Comparison of ENCODE assay signal across 8 cellular contexts in genomic region chr21:44940116-44940631, GRCh38. TPM values are rescaled to one million over a fixed set of nuclear protein-coding genes. Genes with fewer than 3 reads are reported as not detected.
DNase-seq lines count a peak whose midpoint lies in the region; ATAC-seq and TF ChIP-seq lines count a peak whose summit lies in the region.

No MANE protein-coding gene starts in this region.

- TF ChIP-seq CTCF in activated B cell treated with CpG ODN at 0.5 μM for 24 hours (IDR thresholded peaks at IDR 0.05) (no peak), left ventricle myocardium inferior (IDR thresholded peaks at IDR 0.05; ENCODE audit: borderline replicate concordance) (no peak)

- H3K9ac ChIP-seq in skeletal muscle tissue (ENCODE audit: low read depth in 1 of 3, low read length in 3 of 3) = peak overlapping the region; percentile 83 to 89 (median 86)

- H3K27ac ChIP-seq in left ventricle myocardium inferior (replicated peaks) (peak overlapping the region; percentile 92), skeletal muscle tissue (ENCODE audit: low read depth, low read length) (no peak overlapping the region)

- H3K36me3 Mint-ChIP-seq in activated CD4-positive, alpha-beta T cell treated with anti-CD3 and anti-CD28 coated beads, Interleukin-2, amount 10 ng/mL, durations not matched to agents 7 days and 5 days (ENCODE audit: low read depth) = peaks cover 12% of the 10 kb centered on the region
- peaks cover 25% of the 10 kb centered on the region for H3K36me3 Mint-ChIP-seq in activated B cell treated with CpG ODN at 0.5 μM for 24 hours (ENCODE audit: low read depth)

- peaks cover 4% of the 10 kb centered on the region for H3K27me3 ChIP-seq in left ventricle myocardium inferior (ENCODE audit: low read depth)
- peaks cover 0 to 4% (median 0%) of the 10 kb centered on the region in 3 donors for H3K27me3 ChIP-seq in skeletal muscle tissue (ENCODE audit: control insufficient read depth in 3 of 3, insufficient read depth in 3 of 3, low read length in 3 of 3)

- H3K27ac Mint-ChIP-seq in activated CD4-positive, alpha-beta T cell treated with anti-CD3 and anti-CD28 coated beads, Interleukin-2, amount 10 ng/mL, durations not matched to agents 7 days and 5 days = peak overlapping the region; percentile 84
- H3K27ac Mint-ChIP-seq in activated B cell treated with CpG ODN at 0.5 μM for 24 hours = peak overlapping the region; percentile 59

- H3K4me1 ChIP-seq in left ventricle myocardium inferior (peaks cover 62% of the 10 kb centered on the region), skeletal muscle tissue (ENCODE audit: control insufficient read depth in 3 of 3, insufficient read depth in 3 of 3, low read length in 3 of 3) (peaks cover 28 to 36% (median 29%) of the 10 kb centered on the region in 3 donors)

- CTCF ChIA-PET in activated CD4-positive, alpha-beta T cell treated with anti-CD3 and anti-CD28 coated beads, Interleukin-2, amount 10 ng/mL, durations not matched to agents 7 days and 5 days (lab: Charles Lee) = interaction anchor here (0.8 to 1.6 kb wide), 3 partner anchors 8 to 86 kb away, joined by 3 to 4 read pairs (median 4); no protein-coding TSS in a partner anchor
- CTCF ChIA-PET in activated B cell treated with CpG ODN at 0.5 μM for 24 hours (lab: Charles Lee) = interaction anchor here (1.2 to 3.2 kb wide), 2 partner anchors 139 to 188 kb away, joined by 4 to 11 read pairs; no protein-coding TSS in a partner anchor

- H3K9me3 ChIP-seq in left ventricle myocardium inferior (replicated peaks) (no peaks in the 10 kb centered on the region), skeletal muscle tissue (ENCODE audit: control insufficient read depth in 3 of 3, low read length in 3 of 3) (no peaks in the 10 kb centered on the region)

- H3K27me3 Mint-ChIP-seq in activated CD4-positive, alpha-beta T cell treated with anti-CD3 and anti-CD28 coated beads, Interleukin-2, amount 10 ng/mL, durations not matched to agents 7 days and 5 days = no peaks in the 10 kb centered on the region
- H3K27me3 Mint-ChIP-seq in activated B cell treated with CpG ODN at 0.5 μM for 24 hours = no peaks in the 10 kb centered on the region

- no peak for DNase-seq in activated CD4-positive, alpha-beta T cell treated with anti-CD3 and anti-CD28 coated beads, Interleukin-2, amount 10 ng/mL, durations not matched to agents 7 days and 5 days
- no peak for DNase-seq in activated CD4-positive, alpha-beta T cell treated with anti-CD3 and anti-CD28 coated beads for 1 hour
- DNase-seq in activated B cell treated with CpG ODN at 0.5 μM for 24 hours (no peak), left ventricle myocardium inferior (no peak), NCI-H128 (lab: John Stamatoyannopoulos, UW; ENCODE audit: unreplicated experiment) (no peak)
- no peak for DNase-seq in effector CD8-positive, alpha-beta T cell (lab: John Stamatoyannopoulos, UW)

- H3K4me3 Mint-ChIP-seq in activated CD4-positive, alpha-beta T cell treated with anti-CD3 and anti-CD28 coated beads, Interleukin-2, amount 10 ng/mL, durations not matched to agents 7 days and 5 days = peak overlapping the region; percentile 83
- H3K4me3 Mint-ChIP-seq in activated B cell treated with CpG ODN at 0.5 μM for 24 hours = peak overlapping the region; percentile 88

- POLR2A ChIA-PET in activated CD4-positive, alpha-beta T cell treated with anti-CD3 and anti-CD28 coated beads, Interleukin-2, amount 10 ng/mL, durations not matched to agents 7 days and 5 days (lab: Charles Lee) = interaction anchor here (0.7 kb wide), 1 partner anchor 197 kb away, joined by 3 read pairs; no protein-coding TSS in a partner anchor
- POLR2A ChIA-PET in activated B cell treated with CpG ODN at 0.5 μM for 24 hours (lab: Charles Lee) = interaction anchor here (0.6 to 2.1 kb wide), 15 partner anchors 9 to 170 kb away, joined by 3 to 11 read pairs (median 5); partner anchors contain the start of gene PTTG1IP

- ATAC-seq in HG03135 (IDR thresholded peaks at IDR 0.05; ENCODE audit: unreplicated experiment) (peak; percentile 43), activated B cell treated with CpG ODN at 0.5 μM for 24 hours (ENCODE audit: low read depth) (peak; percentile 54)

- intact Hi-C loops in activated B cell treated with CpG ODN at 0.5 μM for 24 hours (cut with micrococcal nuclease) = loop anchor here (2.0 to 10.0 kb wide), 3 partner anchors 355 to 1382 kb away; partner anchors contain the start of genes C21orf58 and PCNT
- intact Hi-C loops in left ventricle myocardium inferior (cut with micrococcal nuclease) = no loop called here

- no peaks in the 10 kb centered on the region for H3K9me3 Mint-ChIP-seq in activated CD4-positive, alpha-beta T cell treated with anti-CD3 and anti-CD28 coated beads, Interleukin-2, amount 10 ng/mL, durations not matched to agents 7 days and 5 days
- no peaks in the 10 kb centered on the region for H3K9me3 Mint-ChIP-seq in activated B cell treated with CpG ODN at 0.5 μM for 24 hours

- H3K36me3 ChIP-seq in left ventricle myocardium inferior (peaks cover 23% of the 10 kb centered on the region), skeletal muscle tissue (ENCODE audit: control insufficient read depth in 3 of 3, insufficient read depth in 3 of 3, low read length in 3 of 3) (peaks cover 17 to 21% (median 17%) of the 10 kb centered on the region in 3 donors)

- peak overlapping the region; percentile 99 for H3K4me3 ChIP-seq in left ventricle myocardium inferior
- H3K4me3 ChIP-seq in skeletal muscle tissue (ENCODE audit: low read length in 3 of 3) = peak overlapping the region; percentile 81 to 93 (median 90)

- peaks cover 46% of the 10 kb centered on the region for H3K4me1 Mint-ChIP-seq in activated CD4-positive, alpha-beta T cell treated with anti-CD3 and anti-CD28 coated beads, Interleukin-2, amount 10 ng/mL, durations not matched to agents 7 days and 5 days
- H3K4me1 Mint-ChIP-seq in activated B cell treated with CpG ODN at 0.5 μM for 24 hours = peaks cover 44% of the 10 kb centered on the region

RNA-seq across cellular contexts. Expression of gene SLX9, which starts 0.3 kb away (rescaled TPM):
- 10 to 100 TPM; 32.7 to 39.8 TPM for total RNA-seq in activated CD4-positive, alpha-beta T cell treated with anti-CD3 and anti-CD28 coated beads, Interleukin-2, amount 10 ng/mL, durations not matched to agents 7 days and 5 days
- total RNA-seq in activated B cell treated with CpG ODN at 0.5 μM for 24 hours = 26.0 and 34.7 TPM in 2 replicates
- total RNA-seq in left ventricle myocardium inferior = 70.7 TPM
- total RNA-seq in skeletal muscle tissue = 10.4 TPM

RNA-seq across cellular contexts. Expression of gene ITGB2, which starts 19.5 kb away (rescaled TPM):
- 100 to 1,000 TPM; 439 to 500 TPM for total RNA-seq in activated CD4-positive, alpha-beta T cell treated with anti-CD3 and anti-CD28 coated beads, Interleukin-2, amount 10 ng/mL, durations not matched to agents 7 days and 5 days
- total RNA-seq in activated B cell treated with CpG ODN at 0.5 μM for 24 hours = 124 and 131 TPM in 2 replicates
- total RNA-seq in left ventricle myocardium inferior = 18.6 TPM
- total RNA-seq in skeletal muscle tissue = 19.8 TPM
